34 cellular contexts compared by ENCODE assay signal in the genomic region with DNA sequence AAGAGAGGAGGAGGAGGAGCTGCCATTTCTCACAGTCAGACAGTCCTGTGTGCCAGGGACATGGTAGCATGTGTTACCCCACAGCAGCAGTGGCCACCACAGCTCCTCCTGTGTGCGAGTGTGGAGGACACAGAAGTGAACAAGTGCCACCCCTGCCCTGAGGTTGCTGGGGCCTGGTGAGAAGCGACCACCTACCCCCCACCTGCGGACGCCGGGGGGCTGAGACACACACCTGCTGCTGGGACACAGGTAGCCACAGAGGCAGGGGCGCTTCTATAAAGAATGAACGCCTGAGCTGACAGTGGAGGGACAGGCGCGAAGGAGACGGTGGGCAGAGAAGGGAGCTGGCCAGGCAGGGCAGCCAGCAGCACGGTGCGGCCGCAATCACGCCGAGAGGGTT. TPM values are rescaled to one million over a fixed set of nuclear protein-coding genes. Genes with fewer than 3 reads are reported as not detected.
"Had no signal": no experiment of that assay in that cellular context is flagged by ENCODE, and none has a peak within 500 bp of the region (broad histone marks: within the 10 kb centered on the region; RNA-seq: fewer than 3 reads in every experiment).

No MANE protein-coding gene starts in this region.

- H3K36me3 ChIP-seq: esophagus muscularis mucosa, gastrocnemius medialis, WERI-Rb-1 had no signal

- H3K27ac Mint-ChIP-seq: activated B cell treated with CpG ODN at 0.5 μM for 24 hours; activated CD8-positive, alpha-beta T cell treated with anti-CD3 and anti-CD28 coated beads for 36 hours; activated naive CD8-positive, alpha-beta T cell; activated T-helper 17 cell treated with anti-CD3 and anti-CD28 coated beads, Interleukin-2, amount 50 U/mL, for 72 hours; T-helper 17 cell; T-helper 2 cell treated with Interferon-gamma antibody and Interleukin-4, amounts not matched to agents 5 μg/mL and 100 μg/mL, for 36 hours had no signal

- ATAC-seq: activated CD4-positive, CD25-positive, alpha-beta regulatory T cell treated with anti-CD3 and anti-CD28 coated beads, Interleukin-2, amount 50 U/mL, for 24 hours; activated CD8-positive, alpha-beta T cell treated with anti-CD3 and anti-CD28 coated beads for 36 hours; activated T-cell treated with anti-CD3 and anti-CD28 coated beads, Interleukin-2, amount 50 U/mL, for 4 hours; activated T-helper 17 cell treated with anti-CD3 and anti-CD28 coated beads, Interleukin-2, amount 50 U/mL, for 72 hours; body of pancreas; effector memory CD8-positive, alpha-beta T cell; foreskin keratinocyte; gastrocnemius medialis; T-helper 17 cell had no signal

- H3K4me1 ChIP-seq: body of pancreas, esophagus muscularis mucosa, foreskin keratinocyte, gastrocnemius medialis had no signal

- H3K4me1 Mint-ChIP-seq: activated B cell treated with CpG ODN at 0.5 μM for 24 hours; activated T-helper 17 cell treated with anti-CD3 and anti-CD28 coated beads, Interleukin-2, amount 50 U/mL, for 72 hours; T-helper 17 cell had no signal

- FAIRE-seq: colon had no signal

- DNase-seq: activated B cell treated with CpG ODN at 0.5 μM for 24 hours; activated CD4-positive, alpha-beta T cell treated with anti-CD3 and anti-CD28 coated beads for 48 hours; activated CD4-positive, alpha-beta T cell treated with anti-CD3 and anti-CD28 coated beads, Interleukin-2, amount 50 U/mL, for 1 hour; activated CD4-positive, alpha-beta T cell treated with anti-CD3 and anti-CD28 coated beads, Interleukin-2, amount 50 U/mL, for 48 hours; activated CD8-positive, alpha-beta memory T cell treated with anti-CD3 and anti-CD28 coated beads for 24 hours; activated CD8-positive, alpha-beta T cell treated with anti-CD3 and anti-CD28 coated beads for 36 hours; activated effector memory CD4-positive, alpha-beta T cell treated with Interleukin-2 at 50 U/mL for 16 hours; activated gamma-delta T cell treated with Interleukin-2 at 50 U/mL for 16 hours; activated naive CD4-positive, alpha-beta T cell treated with anti-CD3 and anti-CD28 coated beads, Interleukin-2, amount 50 U/mL, for 16 hours; activated naive CD4-positive, alpha-beta T cell treated with Interleukin-2 at 50 U/mL for 16 hours; activated T-cell treated with anti-CD3 and anti-CD28 coated beads, Interleukin-2, amount 50 U/mL, for 4 hours; amniotic stem cell; anterior cingulate cortex; body of pancreas; caudate nucleus; cortex of kidney; dermis blood vessel endothelial cell; effector CD4-positive, alpha-beta T cell; effector memory CD8-positive, alpha-beta T cell; erythroblast; foreskin keratinocyte; gastrocnemius medialis; glutamatergic neuron; T-helper 1 cell; T-helper 17 cell; T1000; WERI-Rb-1 had no signal

- H3K9me3 Mint-ChIP-seq: activated T-helper 17 cell treated with anti-CD3 and anti-CD28 coated beads, Interleukin-2, amount 50 U/mL, for 72 hours had no signal

- H3K27ac ChIP-seq: body of pancreas, esophagus muscularis mucosa, foreskin keratinocyte, gastrocnemius medialis, WERI-Rb-1 had no signal

- H3K27me3 ChIP-seq: body of pancreas, foreskin keratinocyte had no signal

- H3K4me3 Mint-ChIP-seq: activated B cell treated with CpG ODN at 0.5 μM for 24 hours; activated CD8-positive, alpha-beta T cell treated with anti-CD3 and anti-CD28 coated beads for 36 hours; activated naive CD8-positive, alpha-beta T cell; activated T-cell treated with anti-CD3 and anti-CD28 coated beads, Interleukin-2, amount 50 U/mL, for 4 hours; activated T-helper 17 cell treated with anti-CD3 and anti-CD28 coated beads, Interleukin-2, amount 50 U/mL, for 72 hours; effector memory CD8-positive, alpha-beta T cell; T-helper 17 cell; T-helper 2 cell treated with Interferon-gamma antibody and Interleukin-4, amounts not matched to agents 5 μg/mL and 100 μg/mL, for 36 hours had no signal

- H3K36me3 Mint-ChIP-seq: activated naive CD8-positive, alpha-beta T cell had no signal

- H3K4me3 ChIP-seq: body of pancreas, esophagus muscularis mucosa, gastrocnemius medialis had no signal

- H3K9me3 ChIP-seq: body of pancreas, esophagus muscularis mucosa, gastrocnemius medialis had no signal

RNA-seq across cellular contexts. Expression of a gene that starts 32.3 kb away (rescaled TPM):
- total RNA-seq: activated B cell treated with CpG ODN at 0.5 μM for 24 hours; activated CD8-positive, alpha-beta T cell treated with anti-CD3 and anti-CD28 coated beads for 36 hours; activated T-cell treated with anti-CD3 and anti-CD28 coated beads, Interleukin-2, amount 50 U/mL, for 4 hours; activated T-helper 17 cell treated with anti-CD3 and anti-CD28 coated beads, Interleukin-2, amount 50 U/mL, for 72 hours; body of pancreas; chondrocyte; esophagus muscularis mucosa; foreskin keratinocyte; gastrocnemius medialis; T-helper 17 cell had no signal
- polyA plus RNA-seq: foreskin keratinocyte had no signal
